8 cellular contexts compared by ENCODE assay signal in genomic region chr17:74859439-74860228, GRCh38. TPM values are rescaled to one million over a fixed set of nuclear protein-coding genes. Genes with fewer than 3 reads are reported as not detected.
DNase-seq lines count a peak whose midpoint lies in the region; ATAC-seq, FAIRE-seq and TF ChIP-seq lines count a peak whose summit lies in the region.

Gene GRIN2C (minus strand): TSS chr17:74859885. CDS start chr17:74855092, 4,793 bp downstream.

- no peak for TF ChIP-seq POLR2A in GM12878 (IDR thresholded peaks at IDR 0.05; ENCODE audit: low read depth, low read length)

- H4K20me1 ChIP-seq in GM12878 (ENCODE audit: control insufficient read depth, insufficient read depth) = no peaks in the 10 kb centered on the region

- H3K27ac Mint-ChIP-seq in CD8-positive, alpha-beta memory T cell = no peak within 1 kb of the TSS
- H3K27ac Mint-ChIP-seq in natural killer cell treated with Interleukin-12 subunit alpha and Interleukin-12 subunit beta and Interleukin-15 and Interleukin-18, amount 100 ng/mL, for 72 hours = no peak within 1 kb of the TSS

- POLR2A ChIA-PET in CD8-positive, alpha-beta memory T cell (lab: Charles Lee) = no interaction called here
- POLR2A ChIA-PET in GM12878 (lab: Charles Lee) = no interaction called here

- peak in 1 of 3 experiments; percentile 13; a peak in 1 of 6 replicates for TF ChIP-seq CTCF in GM12878 (IDR thresholded peaks at IDR 0.05 in 2 of 3, conservative IDR thresholded peaks at IDR 0.05 in 1 of 3; ENCODE audit: control insufficient read depth in 2 of 3, extremely low read depth in 1 of 3, insufficient read depth in 1 of 3, low read depth in 3 of 3, low read length in 3 of 3)

- no peak for TF ChIP-seq EP300 in GM12878 (IDR thresholded peaks at IDR 0.05; ENCODE audit: borderline replicate concordance in 1 of 2, control insufficient read depth in 1 of 2, low read depth in 2 of 2, low read length in 2 of 2)

- H3K9me3 ChIP-seq in CD8-positive, alpha-beta memory T cell (ENCODE audit: low read length) = no peaks in the 10 kb centered on the region
- H3K9me3 ChIP-seq in GM12878 (replicated peaks; ENCODE audit: control insufficient read depth, insufficient read depth, low read length) = no peaks in the 10 kb centered on the region

- H2AFZ ChIP-seq in GM12878 (ENCODE audit: control insufficient read depth, low read depth, low read length) = no peak within 1 kb of the TSS

- H3K36me3 Mint-ChIP-seq in CD8-positive, alpha-beta memory T cell = no peaks in the 10 kb centered on the region
- H3K36me3 Mint-ChIP-seq in natural killer cell treated with Interleukin-12 subunit alpha and Interleukin-12 subunit beta and Interleukin-15 and Interleukin-18, amount 100 ng/mL, for 72 hours = no peaks in the 10 kb centered on the region

- peak within 1 kb of the TSS; percentile 48; the same call in 1 of the 2 replicates for H3K4me2 ChIP-seq in GM12878 (ENCODE audit: control insufficient read depth, insufficient read depth)

- no peak for FAIRE-seq in GM12878 (lab: Jason Lieb, UNC)

- intact Hi-C loops in GM12878 (cut with micrococcal nuclease; ENCODE audit: unreplicated experiment) = no loop called here

- H3K36me3 ChIP-seq in CD8-positive, alpha-beta memory T cell (ENCODE audit: insufficient read depth, low read length) = no peaks in the 10 kb centered on the region
- no peaks in the 10 kb centered on the region for H3K36me3 ChIP-seq in GM12878 (ENCODE audit: control insufficient read depth in 2 of 2, insufficient read depth in 2 of 2, low read length in 1 of 2)

- peaks cover 6 to 24% (median 13%) of the 10 kb centered on the region in 3 donors for H3K4me1 Mint-ChIP-seq in CD8-positive, alpha-beta memory T cell
- H3K4me1 Mint-ChIP-seq in natural killer cell treated with Interleukin-12 subunit alpha and Interleukin-12 subunit beta and Interleukin-15 and Interleukin-18, amount 100 ng/mL, for 72 hours (ENCODE audit: low read depth in 2 of 2) = peaks cover under 1 to 10% of the 10 kb centered on the region in 2 donors

- RAD21 ChIA-PET in GM12878 (lab: Charles Lee; ENCODE audit: unreplicated experiment) = no interaction called here

- H3K4me3 Mint-ChIP-seq in CD8-positive, alpha-beta memory T cell = peak within 1 kb of the TSS in 6 of 7 donors; percentile 53 to 75 (median 69)
- H3K4me3 Mint-ChIP-seq in natural killer cell treated with Interleukin-12 subunit alpha and Interleukin-12 subunit beta and Interleukin-15 and Interleukin-18, amount 100 ng/mL, for 72 hours = peak within 1 kb of the TSS; percentile 52

- ATAC-seq in GM12878 (peak; percentile 31; the same call in 2 of the 3 replicates), HG03045 (IDR thresholded peaks at IDR 0.05; ENCODE audit: unreplicated experiment) (no peak), HG03460 (IDR thresholded peaks at IDR 0.05; ENCODE audit: unreplicated experiment) (no peak)
- ATAC-seq in natural killer cell treated with Interleukin-12 subunit alpha and Interleukin-12 subunit beta and Interleukin-15 and Interleukin-18, amount 100 ng/mL, for 72 hours = peak in 1 of 2 donors; percentile 34

- H3K79me2 ChIP-seq in GM12878 (ENCODE audit: control insufficient read depth, insufficient read depth, low read length) = no peaks in the 10 kb centered on the region

- no peaks in the 10 kb centered on the region for H3K9me3 Mint-ChIP-seq in CD8-positive, alpha-beta memory T cell
- H3K9me3 Mint-ChIP-seq in natural killer cell treated with Interleukin-12 subunit alpha and Interleukin-12 subunit beta and Interleukin-15 and Interleukin-18, amount 100 ng/mL, for 72 hours = no peaks in the 10 kb centered on the region

- SMC1A ChIA-PET in GM12878 (lab: Charles Lee; ENCODE audit: uncharacterized antibody, unreplicated experiment) = interaction anchor here (1.5 kb wide), 1 partner anchor 69 kb away, joined by 7 read pairs; no protein-coding TSS in a partner anchor

- in situ Hi-C loops in GM12878 (cut with MboI) = loop anchor here (5.0 kb wide), 1 partner anchor 67 kb away; no protein-coding TSS in a partner anchor

- H3K4me1 ChIP-seq in CD8-positive, alpha-beta memory T cell (ENCODE audit: insufficient read depth, low read length) = peaks cover 18% of the 10 kb centered on the region
- no peaks in the 10 kb centered on the region for H3K4me1 ChIP-seq in GM12878 (ENCODE audit: control insufficient read depth, insufficient read depth, low read length)

- 6% methylated on average over 32 of the region's 72 CpGs for WGBS in GM12878 (ENCODE audit: insufficient coverage, insufficient replicate concordance, low lambda C conversion rate, missing lambda C conversion rate)

- H3K9ac ChIP-seq in GM12878 (ENCODE audit: control insufficient read depth, insufficient read depth, low read length) = no peak within 1 kb of the TSS

- CTCF ChIA-PET in CD8-positive, alpha-beta memory T cell (lab: Charles Lee) = interaction anchor here (1.1 to 11.3 kb wide), 6 partner anchors 12 to 202 kb away, joined by 3 to 90 read pairs (median 6); partner anchors contain the start of gene RAB37
- CTCF ChIA-PET in GM12878 (lab: Yijun Ruan, JAX) = interaction anchor here (1.3 to 10.2 kb wide), 2 partner anchors 68 to 114 kb away, joined by 5 to 98 read pairs; no protein-coding TSS in a partner anchor

- H3K27me3 Mint-ChIP-seq in CD8-positive, alpha-beta memory T cell = peaks cover 44 to 56% of the 10 kb centered on the region in 2 donors
- peaks cover 34 to 39% of the 10 kb centered on the region in 2 donors for H3K27me3 Mint-ChIP-seq in natural killer cell treated with Interleukin-12 subunit alpha and Interleukin-12 subunit beta and Interleukin-15 and Interleukin-18, amount 100 ng/mL, for 72 hours

- H3K27me3 ChIP-seq in CD8-positive, alpha-beta memory T cell (ENCODE audit: insufficient read depth, low read length, poor library complexity, severe bottlenecking) = peaks cover 36% of the 10 kb centered on the region
- H3K27me3 ChIP-seq in GM12878 (replicated peaks in 1 of 2; ENCODE audit: control insufficient read depth in 2 of 2, insufficient read depth in 2 of 2, low read length in 1 of 2) = peaks cover 12 to 14% of the 10 kb centered on the region in 2 experiments

- no peak for TF ChIP-seq RAD21 in GM12878 (IDR thresholded peaks at IDR 0.05; ENCODE audit: insufficient read depth, low read depth, low read length)

- BruUV-seq in GM12878 (replicated peaks; lab: Mats Ljungman, UMichigan) = no TSS peak

- DNase-seq in CD8-positive, alpha-beta memory T cell = peak in 3 of 5 donors; percentile 16 to 36 (median 18)
- peak; percentile 41 for DNase-seq in NCI-H69 (lab: John Stamatoyannopoulos, UW)
- no peak for DNase-seq in GM12878 (ENCODE audit: low read depth, low spot score)
- DNase-seq in natural killer cell treated with Interleukin-12 subunit alpha and Interleukin-12 subunit beta and Interleukin-15 and Interleukin-18, amount 100 ng/mL, for 72 hours (ENCODE audit: low spot score) = no peak
- DNase-seq in glomerular visceral epithelial cell (ENCODE audit: extremely low spot score) = no peak
- DNase-seq in foreskin melanocyte = no peak

- H3K27ac ChIP-seq in CD8-positive, alpha-beta memory T cell (ENCODE audit: low read depth, low read length) = no peak within 1 kb of the TSS
- H3K27ac ChIP-seq in GM12878 (ENCODE audit: control insufficient read depth, insufficient read depth) = no peak within 1 kb of the TSS

- peak within 1 kb of the TSS; percentile 32 for H3K4me3 ChIP-seq in CD8-positive, alpha-beta memory T cell (ENCODE audit: low read length)
- H3K4me3 ChIP-seq in GM12878 = no peak within 1 kb of the TSS

TF ChIP-seq in GM12878, 131 proteins besides CTCF, POLR2A, EP300 and RAD21:
- TF ChIP-seq CBX5 (IDR thresholded peaks at IDR 0.05; ENCODE audit: low read depth) (no peak), GABPA (IDR thresholded peaks at IDR 0.05; ENCODE audit: low read depth) (no peak), BACH1 (IDR thresholded peaks at IDR 0.05; ENCODE audit: borderline replicate concordance) (peak; percentile 46; the same call in 1 of the 2 replicates), SUZ12 (IDR thresholded peaks at IDR 0.05; ENCODE audit: unreplicated experiment) (peak; percentile 84)

RNA-seq across cellular contexts. Expression of gene GRIN2C, which starts in this region (rescaled TPM):
- not detected for total RNA-seq in CD8-positive, alpha-beta memory T cell
- polyA plus RNA-seq in CD8-positive, alpha-beta memory T cell = not detected
- 0.33 TPM in 1 of 2 replicates, not detected in the other for total RNA-seq in GM12878 (2013; cell fraction: nucleolus; rRNA removed)
- 0.11 TPM in 1 of 2 replicates, not detected in the other for total RNA-seq in GM12878 (2014; rRNA removed)
- total RNA-seq in GM12878 (2014; rRNA removed; fragmentation: Illumina TruSeq; extraction: Trizol) = under 0.01 and 0.04 TPM in 2 replicates
- 0.13 TPM in 2 replicates for total RNA-seq in GM12878 (2021)
- polyA plus RNA-seq in GM12878 (2011; ENCODE audit: low read depth) = 0.29 TPM
- 0.01 and 0.04 TPM in 2 replicates for polyA plus RNA-seq in GM12878 (2011; rRNA removed)
- 0.01 and 0.05 TPM in 2 replicates for polyA plus RNA-seq in GM12878 (2011; cell fraction: cytosol; rRNA removed)
- polyA plus RNA-seq in GM12878 (2011; cell fraction: nucleus; rRNA removed) = 0.25 and 0.48 TPM in 2 replicates
- polyA plus RNA-seq in GM12878 (2012) = 0.15 and 0.45 TPM in 2 replicates
- 0.01 TPM in 1 of 2 replicates, not detected in the other for polyA plus RNA-seq in GM12878 (2014; fragmentation: Illumina TruSeq; extraction: Trizol)
- not detected for polyA plus RNA-seq in GM12878 (2014; fragmentation: Nextera tagmentation; extraction: Ambion mirVana)
- 0.12 and 0.16 TPM in 2 replicates for polyA plus RNA-seq in GM12878 (2014; rRNA removed)
- under 1 TPM; 0.10 to 0.20 TPM for polyA plus RNA-seq in GM12878 (2016; fragmentation: Nextera tagmentation; extraction: Ambion mirVana)
- polyA minus RNA-seq in GM12878 (2011; rRNA and poly(A)+ RNA removed) = 0.05 TPM in 1 of 2 replicates, not detected in the other
- not detected in 2 replicates for polyA minus RNA-seq in GM12878 (2011; cell fraction: cytosol; rRNA and poly(A)+ RNA removed)
- 0.12 and 0.29 TPM in 2 replicates for polyA minus RNA-seq in GM12878 (2011; cell fraction: nucleus; rRNA and poly(A)+ RNA removed)
- not detected for total RNA-seq in natural killer cell treated with Interleukin-12 subunit alpha and Interleukin-12 subunit beta and Interleukin-15 and Interleukin-18, amount 100 ng/mL, for 72 hours

Comparison
In these comparisons a context has a peak if more than half of its experiments do, and no peak if none do; other contexts are left out.
1. Peak in DNase-seq and H3K4me3 ChIP-seq in CD8-positive, alpha-beta memory T cell; RNA of the gene not detected or under 1 TPM.
2. Peak in ATAC-seq and H3K4me2 ChIP-seq in GM12878; RNA of the gene not detected or under 1 TPM.